ENCODE assay signal across 8 cellular contexts in the genomic region with DNA sequence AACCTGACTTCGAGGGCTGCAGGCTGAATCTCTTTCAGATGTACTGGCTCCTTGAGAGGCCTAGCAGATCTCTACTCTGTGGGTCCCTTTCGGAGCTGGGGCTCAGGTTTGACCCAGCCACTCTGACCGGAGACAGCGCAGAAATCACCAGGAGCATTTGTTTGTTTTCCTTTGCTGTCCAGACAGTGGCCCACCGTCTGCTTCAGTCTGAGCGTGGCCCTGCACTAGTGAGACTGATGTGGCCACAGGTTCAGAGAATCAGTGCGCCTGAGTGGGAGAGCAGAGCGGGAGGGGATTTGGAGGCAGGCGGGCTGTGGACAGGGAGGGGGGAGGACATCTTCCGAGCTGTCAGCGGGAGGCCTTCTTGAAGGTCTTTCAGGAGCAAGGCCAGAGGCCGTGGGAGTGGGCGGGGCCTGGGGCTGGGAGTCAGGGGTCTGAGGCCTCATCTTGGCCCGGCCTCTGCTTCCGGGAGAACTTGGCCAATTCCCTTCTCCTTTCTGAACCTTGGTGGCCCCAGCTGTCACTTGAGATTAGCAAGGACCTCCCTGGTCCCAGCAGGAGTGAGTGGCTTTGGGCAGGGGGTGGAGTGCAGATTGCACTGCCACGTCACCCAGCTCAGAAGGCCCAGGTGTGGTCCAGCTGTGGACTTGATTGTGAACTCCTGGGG. TPM values are rescaled to one million over a fixed set of nuclear protein-coding genes. Genes with fewer than 3 reads are reported as not detected.
DNase-seq lines count a peak whose midpoint lies in the region; ATAC-seq and TF ChIP-seq lines count a peak whose summit lies in the region.

No MANE protein-coding gene starts in this region.

- H3K9me3 ChIP-seq in effector memory CD4-positive, alpha-beta T cell (ENCODE audit: control insufficient read depth, low read length) = no peaks in the 10 kb centered on the region
- no peaks in the 10 kb centered on the region for H3K9me3 ChIP-seq in upper lobe of right lung

- no peak for DNase-seq in activated T-cell treated with anti-CD3 and anti-CD28 coated beads, Interleukin-2, amount 50 U/mL, for 4 hours
- DNase-seq in activated T-cell treated with anti-CD3 and anti-CD28 coated beads, Interleukin-2, amount 50 U/mL, for 48 hours = no peak
- no peak for DNase-seq in effector memory CD4-positive, alpha-beta T cell
- DNase-seq in mesothelial cell of epicardium (ENCODE audit: low spot score in 2 of 2, unreplicated experiment in 2 of 2) (no peak), upper lobe of right lung (no peak)
- DNase-seq in effector CD4-positive, alpha-beta T cell = no peak

- H3K4me1 ChIP-seq in effector memory CD4-positive, alpha-beta T cell (ENCODE audit: control insufficient read depth, insufficient read depth, low read length, poor library complexity, severe bottlenecking) = peaks cover 89% of the 10 kb centered on the region
- peaks cover 83% of the 10 kb centered on the region for H3K4me1 ChIP-seq in upper lobe of right lung

- H3K36me3 Mint-ChIP-seq in activated T-cell treated with anti-CD3 and anti-CD28 coated beads, Interleukin-2, amount 50 U/mL, for 4 hours (ENCODE audit: insufficient read depth) = peaks cover 24% of the 10 kb centered on the region
- H3K36me3 Mint-ChIP-seq in mesothelial cell of epicardium = no peaks in the 10 kb centered on the region

- peak overlapping the region; percentile 80 for H3K4me3 Mint-ChIP-seq in activated T-cell treated with anti-CD3 and anti-CD28 coated beads, Interleukin-2, amount 50 U/mL, for 4 hours
- no peak overlapping the region for H3K4me3 Mint-ChIP-seq in mesothelial cell of epicardium

- H3K4me3 ChIP-seq in effector memory CD4-positive, alpha-beta T cell (ENCODE audit: insufficient read depth, low read depth, low read length, poor library complexity, severe bottlenecking) = no peak overlapping the region
- no peak overlapping the region for H3K4me3 ChIP-seq in upper lobe of right lung

- TF ChIP-seq CTCF in mesothelial cell of epicardium (IDR thresholded peaks at IDR 0.05; ENCODE audit: unreplicated experiment) (no peak), upper lobe of right lung (IDR thresholded peaks at IDR 0.05) (no peak)

- intact Hi-C loops in upper lobe of right lung (cut with DNase I) = no loop called here

- H3K27me3 ChIP-seq in effector memory CD4-positive, alpha-beta T cell (replicated peaks; ENCODE audit: control insufficient read depth, insufficient read depth, low read length, poor library complexity, severe bottlenecking) = no peaks in the 10 kb centered on the region
- no peaks in the 10 kb centered on the region for H3K27me3 ChIP-seq in upper lobe of right lung

- no peaks in the 10 kb centered on the region for H3K27me3 Mint-ChIP-seq in activated T-cell treated with anti-CD3 and anti-CD28 coated beads, Interleukin-2, amount 50 U/mL, for 4 hours (ENCODE audit: low read depth)
- peaks cover 10% of the 10 kb centered on the region for H3K27me3 Mint-ChIP-seq in mesothelial cell of epicardium (ENCODE audit: low read depth)

- peaks cover 97% of the 10 kb centered on the region for H3K4me1 Mint-ChIP-seq in activated T-cell treated with anti-CD3 and anti-CD28 coated beads, Interleukin-2, amount 50 U/mL, for 4 hours (ENCODE audit: low read depth)
- H3K4me1 Mint-ChIP-seq in mesothelial cell of epicardium = peaks cover 15% of the 10 kb centered on the region

- peaks cover 4% of the 10 kb centered on the region for H3K36me3 ChIP-seq in effector memory CD4-positive, alpha-beta T cell (ENCODE audit: control insufficient read depth, insufficient read depth, low read length)
- H3K36me3 ChIP-seq in upper lobe of right lung = no peaks in the 10 kb centered on the region

- ATAC-seq in activated T-cell treated with anti-CD3 and anti-CD28 coated beads, Interleukin-2, amount 50 U/mL, for 4 hours = no peak
- no peak for ATAC-seq in upper lobe of right lung
- no peak for ATAC-seq in GM18867 (IDR thresholded peaks at IDR 0.05; ENCODE audit: unreplicated experiment)
- no peak for ATAC-seq in HG03039 (IDR thresholded peaks at IDR 0.05; ENCODE audit: unreplicated experiment)

- H3K27ac Mint-ChIP-seq in mesothelial cell of epicardium = peak overlapping the region; percentile 64

- H3K27ac ChIP-seq in effector memory CD4-positive, alpha-beta T cell (ENCODE audit: insufficient read depth, low read length, poor library complexity, severe bottlenecking) = peak overlapping the region; percentile 88
- H3K27ac ChIP-seq in upper lobe of right lung = peak overlapping the region; percentile 79

- peaks cover 5% of the 10 kb centered on the region for H3K9me3 Mint-ChIP-seq in activated T-cell treated with anti-CD3 and anti-CD28 coated beads, Interleukin-2, amount 50 U/mL, for 4 hours
- no peaks in the 10 kb centered on the region for H3K9me3 Mint-ChIP-seq in mesothelial cell of epicardium

RNA-seq across cellular contexts. Expression of gene TNFRSF1B, which starts 8.1 kb away (rescaled TPM):
- total RNA-seq in activated T-cell treated with anti-CD3 and anti-CD28 coated beads, Interleukin-2, amount 50 U/mL, for 4 hours = 100 to 1,000 TPM; 218 to 255 (median 229) TPM
- total RNA-seq in mesothelial cell of epicardium (2.9 to 3.1 TPM (median 2.9 TPM) in 3 replicates), upper lobe of right lung (62.4 TPM)

RNA-seq across cellular contexts. Expression of gene VPS13D, which starts 54.9 kb away (rescaled TPM):
- total RNA-seq in activated T-cell treated with anti-CD3 and anti-CD28 coated beads, Interleukin-2, amount 50 U/mL, for 4 hours = 10 to 100 TPM; 24.0 to 26.6 (median 26.5) TPM
- total RNA-seq in mesothelial cell of epicardium (71.6 to 77.8 TPM (median 77.4 TPM) in 3 replicates), upper lobe of right lung (74.7 TPM)

Comparison
In these comparisons a context has a peak if more than half of its experiments do, and no peak if none do; other contexts are left out.
1. RNA of gene TNFRSF1B, which starts 8.1 kb away (total RNA-seq): 218 to 255 TPM in activated T-cell treated with anti-CD3 and anti-CD28 coated beads, Interleukin-2, amount 50 U/mL, for 4 hours and 62.4 TPM in upper lobe of right lung (single experiment); 2.9 to 3.1 TPM in mesothelial cell of epicardium; every median in the first group is over 10 times any median in the second.